In genomic region chr5:88674262-88675158, GRCh38 we compare ENCODE assay signal across 1 cellular context.
TF ChIP-seq lines count a peak whose summit lies in the region.

No MANE protein-coding gene starts in this region.

TF ChIP-seq in WTC11, 78 proteins besides CTCF, POLR2A, EP300 and RAD21 (continued from another document and continues in another):
- TF ChIP-seq E2F5 (CRISPR knock-in tag; IDR thresholded peaks at IDR 0.05) (peak; percentile 95), ZNF219 (CRISPR knock-in tag; IDR thresholded peaks at IDR 0.05; ENCODE audit: borderline replicate concordance) (no peak), OVOL2 (CRISPR knock-in tag; IDR thresholded peaks at IDR 0.05; ENCODE audit: borderline replicate concordance) (no peak), HMGA2 (CRISPR knock-in tag; IDR thresholded peaks at IDR 0.05) (no peak), USF2 (CRISPR knock-in tag; IDR thresholded peaks at IDR 0.05) (no peak), GABPB1 (CRISPR knock-in tag; IDR thresholded peaks at IDR 0.05) (no peak), ZNF532 (CRISPR knock-in tag; IDR thresholded peaks at IDR 0.05; ENCODE audit: borderline replicate concordance) (no peak), SMAD3 (CRISPR knock-in tag; IDR thresholded peaks at IDR 0.05; ENCODE audit: borderline replicate concordance) (no peak), IRF1 (CRISPR knock-in tag; IDR thresholded peaks at IDR 0.05) (0 out of 2 replicates have a peak, but pooled peaks have one; percentile 64), PRRX2 (CRISPR knock-in tag; IDR thresholded peaks at IDR 0.05) (no peak), ELF4 (CRISPR knock-in tag; IDR thresholded peaks at IDR 0.05; ENCODE audit: low read depth) (no peak), ZNF425 (CRISPR knock-in tag; conservative IDR thresholded peaks at IDR 0.05) (no peak), IRF2 (CRISPR knock-in tag; IDR thresholded peaks at IDR 0.05; ENCODE audit: borderline replicate concordance, low read depth) (no peak), FOXK1 (CRISPR knock-in tag; IDR thresholded peaks at IDR 0.05) (peak; percentile 76), MYBL2 (CRISPR knock-in tag; IDR thresholded peaks at IDR 0.05) (peak; percentile 44; the same call in 1 of the 2 replicates), RORB (CRISPR knock-in tag; IDR thresholded peaks at IDR 0.05) (no peak), ZBTB43 (CRISPR knock-in tag; IDR thresholded peaks at IDR 0.05) (peak; percentile 77; the same call in 1 of the 2 replicates), NFYB (CRISPR knock-in tag; conservative IDR thresholded peaks at IDR 0.05; ENCODE audit: low read depth) (no peak), ZNF281 (CRISPR knock-in tag; IDR thresholded peaks at IDR 0.05) (0 out of 2 replicates have a peak, but pooled peaks have one; percentile 75), USF1 (CRISPR knock-in tag; IDR thresholded peaks at IDR 0.05) (no peak), ZNF317 (CRISPR knock-in tag; IDR thresholded peaks at IDR 0.05; ENCODE audit: borderline replicate concordance, low read depth) (no peak), FOXP1 (CRISPR knock-in tag; IDR thresholded peaks at IDR 0.05; ENCODE audit: borderline replicate concordance) (peak; percentile 88), ZMAT4 (CRISPR knock-in tag; IDR thresholded peaks at IDR 0.05) (no peak), CREM (CRISPR knock-in tag; IDR thresholded peaks at IDR 0.05) (0 out of 2 replicates have a peak, but pooled peaks have one; percentile 38), FOXP4 (CRISPR knock-in tag; IDR thresholded peaks at IDR 0.05) (peak; percentile 89), ATF1 (CRISPR knock-in tag; IDR thresholded peaks at IDR 0.05) (no peak), KAT7 (CRISPR knock-in tag; IDR thresholded peaks at IDR 0.05; ENCODE audit: borderline replicate concordance) (0 out of 2 replicates have a peak, but pooled peaks have one; percentile 70), AFF4 (CRISPR knock-in tag; IDR thresholded peaks at IDR 0.05; ENCODE audit: borderline replicate concordance) (no peak), CDX4 (CRISPR knock-in tag; IDR thresholded peaks at IDR 0.05; ENCODE audit: borderline replicate concordance) (no peak), GTF2I (CRISPR knock-in tag; conservative IDR thresholded peaks at IDR 0.05) (no peak)
